In genomic region chr5:144451187-144451973, GRCh38 we compare ENCODE assay signal across 15 cellular contexts.
DNase-seq lines count a peak whose midpoint lies in the region; ATAC-seq and TF ChIP-seq lines count a peak whose summit lies in the region.
"Had no signal": no experiment of that assay in that cellular context is flagged by ENCODE, and none has a peak within 500 bp of the region (broad histone marks: within the 10 kb centered on the region; RNA-seq: fewer than 3 reads in every experiment).

No MANE protein-coding gene starts in this region.

- no peak for TF ChIP-seq RAD21 in IMR-90 (IDR thresholded peaks at IDR 0.05; ENCODE audit: low read length)

- H4K20me1 ChIP-seq in IMR-90 (ENCODE audit: insufficient read depth, low read length) = no peaks in the 10 kb centered on the region

- no peak overlapping the region for H2BK5ac ChIP-seq in IMR-90 (ENCODE audit: low read depth, low read length, poor library complexity, severe bottlenecking)

- ATAC-seq in IMR-90 (ENCODE audit: low read depth) = no peak
- no peak for ATAC-seq in WTC11
- ATAC-seq in gastroesophageal sphincter = no peak

- CTCF ChIA-PET in IMR-90 (lab: Yijun Ruan, JAX) = no interaction called here
- CTCF ChIA-PET in WTC11 (lab: Charles Lee) = no interaction called here

- H3K27ac ChIP-seq in IMR-90 (ENCODE audit: insufficient read depth, low read length) (no peak overlapping the region), gastroesophageal sphincter (no peak overlapping the region)

- no peaks in the 10 kb centered on the region for H3K79me1 ChIP-seq in IMR-90 (ENCODE audit: low read depth in 1 of 2, low read length in 2 of 2)

- no peak overlapping the region for H4K91ac ChIP-seq in IMR-90 (ENCODE audit: insufficient read depth, low read depth, low read length)

- no peak overlapping the region for H3K27ac Mint-ChIP-seq in WTC11
- H3K27ac Mint-ChIP-seq: HFFc6 had no signal

- no peak overlapping the region for H4K8ac ChIP-seq in IMR-90 (ENCODE audit: low read depth in 2 of 2, low read length in 2 of 2)

- no peak overlapping the region for H2BK20ac ChIP-seq in IMR-90 (ENCODE audit: low read depth, low read length)

- in situ Hi-C loops in IMR-90 (cut with MboI; ENCODE audit: low sequenced_read_pairs) = no loop called here

- no peak overlapping the region for H2AK5ac ChIP-seq in IMR-90 (ENCODE audit: low read depth, low read length)

- H3K36me3 ChIP-seq in IMR-90 (ENCODE audit: control insufficient read depth, insufficient read depth, low read length) = no peaks in the 10 kb centered on the region
- H3K36me3 ChIP-seq in gastroesophageal sphincter = no peaks in the 10 kb centered on the region

- no peak overlapping the region for H3K4ac ChIP-seq in IMR-90 (ENCODE audit: low read depth, low read length)

- no peak overlapping the region for H3K23ac ChIP-seq in IMR-90 (ENCODE audit: low read depth, low read length)

- dilution Hi-C loops in IMR-90 (cut with HindIII; ENCODE audit: low sequenced_read_pairs, unreplicated experiment) = no loop called here

- peaks cover 4% of the 10 kb centered on the region; the same call in 1 of the 2 replicates for H3K9me3 Mint-ChIP-seq in WTC11
- H3K9me3 Mint-ChIP-seq: HFFc6 had no signal

- H3K4me3 Mint-ChIP-seq in WTC11 = no peak overlapping the region

- intact Hi-C loops in IMR-90 (cut with micrococcal nuclease) = no loop called here

- H3K56ac ChIP-seq in IMR-90 (ENCODE audit: extremely low read depth, insufficient read depth, low read length) = no peak overlapping the region

- H3K4me1 ChIP-seq in IMR-90 (ENCODE audit: control insufficient read depth, insufficient read depth, low read length) (no peaks in the 10 kb centered on the region), gastroesophageal sphincter (no peaks in the 10 kb centered on the region)

- no peaks in the 10 kb centered on the region for H3K9me3 ChIP-seq in IMR-90 (ENCODE audit: control insufficient read depth, insufficient read depth, low read length)
- H3K9me3 ChIP-seq in gastroesophageal sphincter = no peaks in the 10 kb centered on the region

- H3K27me3 Mint-ChIP-seq in WTC11 (ENCODE audit: low read depth) = peaks cover 4% of the 10 kb centered on the region; the same call in 1 of the 2 replicates

- H3K9me1 ChIP-seq in IMR-90 (ENCODE audit: insufficient read depth, low read length) = no peaks in the 10 kb centered on the region

- no peak overlapping the region for H3K18ac ChIP-seq in IMR-90 (ENCODE audit: low read depth, low read length)

- POLR2A ChIA-PET in IMR-90 (lab: Charles Lee; ENCODE audit: unreplicated experiment) = no interaction called here
- POLR2A ChIA-PET in WTC11 (lab: Charles Lee) = no interaction called here

- TF ChIP-seq EP300 in gastroesophageal sphincter (IDR thresholded peaks at IDR 0.05) = no peak

- no peak for TF ChIP-seq POLR2A in IMR-90 (IDR thresholded peaks at IDR 0.05; ENCODE audit: low read depth, low read length)
- TF ChIP-seq POLR2A in gastroesophageal sphincter (IDR thresholded peaks at IDR 0.05) = no peak

- H3K4me1 Mint-ChIP-seq in WTC11 = peaks cover 5% of the 10 kb centered on the region; the same call in 1 of the 2 replicates

- no peak overlapping the region for H2BK120ac ChIP-seq in IMR-90 (ENCODE audit: low read depth, low read length)

- H2BK15ac ChIP-seq in IMR-90 (ENCODE audit: low read depth, low read length) = no peak overlapping the region

- H2AK9ac ChIP-seq in IMR-90 (replicated peaks; ENCODE audit: low read depth, low read length, poor library complexity) = no peak overlapping the region

- H4K5ac ChIP-seq in IMR-90 (ENCODE audit: low read depth, low read length) = no peak overlapping the region

- no peak overlapping the region for H3K9ac ChIP-seq in IMR-90 (ENCODE audit: low read depth, low read length)

- no peaks in the 10 kb centered on the region for H3K36me3 Mint-ChIP-seq in WTC11

- no peak overlapping the region for H2AFZ ChIP-seq in IMR-90 (replicated peaks; ENCODE audit: low read length, poor library complexity)

- H3K27me3 ChIP-seq in IMR-90 (ENCODE audit: control insufficient read depth, insufficient read depth, low read length) = no peaks in the 10 kb centered on the region
- no peaks in the 10 kb centered on the region for H3K27me3 ChIP-seq in gastroesophageal sphincter

- no peak overlapping the region for H3K4me2 ChIP-seq in IMR-90 (ENCODE audit: low read depth, low read length)

- H3K14ac ChIP-seq in IMR-90 (replicated peaks; ENCODE audit: low read depth, low read length) = no peak overlapping the region

- no CpG with 5 or more reads among the region's 2 CpGs for WGBS in IMR-90 (ENCODE audit: extremely low coverage in 2 of 2, insufficient read length in 1 of 2), 2 experiments
- WGBS in gastroesophageal sphincter (ENCODE audit: low coverage in 1 of 2), 2 donors = 65 to 68% methylated on average over 2 of the region's 2 CpGs

- no peak for DNase-seq in IMR-90
- no peak for DNase-seq in WTC11 (ENCODE audit: low spot score)
- DNase-seq in fibroblast of the aortic adventitia (ENCODE audit: low read depth) = peak; percentile 78
- DNase-seq in renal cortical epithelial cell (ENCODE audit: low read depth) = peak; percentile 47
- no peak for DNase-seq in NCI-H128 (lab: John Stamatoyannopoulos, UW; ENCODE audit: unreplicated experiment)
- DNase-seq in stimulated activated CD4-positive, alpha-beta T cell treated with anti-CD3 and anti-CD28 coated beads, Interleukin-4, amount 100 ng/mL, for 24 hours = no peak
- DNase-seq: C1 segment of cervical spinal cord; COR-L47; HFFc6; NCI-H1105 treated with DMSO at 0.1 percent for 48 hours; NCI-H187 treated with DMSO at 0.1 percent for 48 hours; NCI-H2171 treated with DMSO at 0.1 percent for 48 hours; NCI-H524; NK-92 treated with Interleukin-12 subunit alpha and Interleukin-12 subunit beta, amount 100 ng/mL, for 24 hours had no signal

- TF ChIP-seq CTCF in IMR-90 (conservative IDR thresholded peaks at IDR 0.05; ENCODE audit: low read depth, low read length) (no peak), WTC11 (IDR thresholded peaks at IDR 0.05) (no peak), fibroblast of the aortic adventitia (IDR thresholded peaks at IDR 0.05; ENCODE audit: insufficient read depth, low read length) (no peak), gastroesophageal sphincter (IDR thresholded peaks at IDR 0.05) (no peak)

- no peak overlapping the region for H3K4me3 ChIP-seq in IMR-90 (ENCODE audit: insufficient read depth, low read depth, low read length)
- H3K4me3 ChIP-seq in fibroblast of the aortic adventitia (ENCODE audit: low read depth, low read length) = no peak overlapping the region
- no peak overlapping the region for H3K4me3 ChIP-seq in gastroesophageal sphincter

- BruUV-seq in IMR-90 (replicated peaks; lab: Mats Ljungman, UMichigan) = no TSS peak

TF ChIP-seq in IMR-90, 13 proteins besides CTCF, POLR2A, EP300 and RAD21:
- 0 out of 2 replicates have a peak, but pooled peaks have one; percentile 0 for TF ChIP-seq CEBPB (IDR thresholded peaks at IDR 0.05; ENCODE audit: low read depth, low read length)
- TF ChIP-seq NFE2L2 (IDR thresholded peaks at IDR 0.05; ENCODE audit: low read depth, low read length) = no peak

TF ChIP-seq in WTC11, 78 proteins besides CTCF, POLR2A, EP300 and RAD21:
- TF ChIP-seq GABPB1 (CRISPR knock-in tag; IDR thresholded peaks at IDR 0.05) (peak; percentile 95), IRF1 (CRISPR knock-in tag; IDR thresholded peaks at IDR 0.05) (no peak), ZNF671 (CRISPR knock-in tag; IDR thresholded peaks at IDR 0.05) (no peak), SP1 (CRISPR knock-in tag; conservative IDR thresholded peaks at IDR 0.05) (no peak), PRRX2 (CRISPR knock-in tag; IDR thresholded peaks at IDR 0.05) (no peak)

Comparison
In these comparisons a context has a peak if more than half of its experiments do, and no peak if none do; other contexts are left out.
1. DNase-seq: peak in fibroblast of the aortic adventitia (single experiment) and renal cortical epithelial cell (single experiment); none in IMR-90 (single experiment), WTC11 (single experiment), NCI-H128 (single experiment) and stimulated activated CD4-positive, alpha-beta T cell treated with anti-CD3 and anti-CD28 coated beads, Interleukin-4, amount 100 ng/mL, for 24 hours (single experiment).